In the genomic region with DNA sequence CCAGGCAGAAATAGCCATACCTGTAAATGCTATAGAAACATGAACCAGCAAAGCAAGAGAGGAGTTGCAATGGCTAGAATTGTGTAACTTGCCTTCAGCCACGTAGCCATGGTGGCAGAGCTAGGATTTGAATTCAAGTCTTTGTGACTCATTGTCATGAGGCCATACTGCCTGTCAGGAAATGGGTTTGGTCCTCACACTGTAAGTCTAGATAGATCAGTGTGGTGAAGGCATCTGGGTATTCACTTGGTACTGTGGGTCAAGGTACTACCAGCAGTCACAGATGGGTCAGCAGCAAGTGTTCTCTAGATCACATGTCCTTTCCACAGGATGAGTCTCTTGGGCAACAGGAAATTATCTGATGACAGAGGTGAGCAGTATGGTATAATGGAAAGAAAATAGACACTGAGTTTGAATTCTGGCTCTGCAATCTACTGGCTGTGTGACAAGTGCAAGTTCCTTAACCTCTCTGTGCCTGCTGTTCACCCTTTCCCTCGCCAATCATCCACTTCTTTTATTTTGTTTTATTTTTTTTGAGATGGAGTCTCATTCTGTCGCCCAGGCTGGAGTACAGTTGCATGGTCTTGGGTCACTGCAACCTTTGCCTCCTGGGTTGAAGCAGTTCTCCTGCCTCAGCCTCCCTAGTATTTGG, we compare ENCODE assay signal across 17 cellular contexts. TPM values are rescaled to one million over a fixed set of nuclear protein-coding genes. Genes with fewer than 3 reads are reported as not detected.
A peak's percentile ranks its signal among the peaks of the same experiment; 100 is the strongest.
DNase-seq lines count a peak whose midpoint lies in the region; ATAC-seq, FAIRE-seq and TF ChIP-seq lines count a peak whose summit lies in the region.
"Had no signal": no experiment of that assay in that cellular context is flagged by ENCODE, and none has a peak within 500 bp of the region (broad histone marks: within the 10 kb centered on the region; RNA-seq: fewer than 3 reads in every experiment).

No MANE protein-coding gene starts in this region.

- no peak overlapping the region for H3K27ac ChIP-seq in astrocyte (ENCODE audit: low read depth, low read length)
- H3K27ac ChIP-seq in mesenchymal stem cell (ENCODE audit: low read length, poor library complexity, severe bottlenecking) = no peak overlapping the region
- H3K27ac ChIP-seq in substantia nigra (ENCODE audit: low read depth, low read length, poor library complexity, severe bottlenecking) = no peak overlapping the region
- H3K27ac ChIP-seq: 22Rv1, transverse colon had no signal

- no peaks in the 10 kb centered on the region for H3K9me3 Mint-ChIP-seq in astrocyte (ENCODE audit: unreplicated experiment)

- H2BK5ac ChIP-seq in mesenchymal stem cell (ENCODE audit: low read depth, low read length, poor library complexity, severe bottlenecking) = no peak overlapping the region

- no peak overlapping the region for H2BK120ac ChIP-seq in mesenchymal stem cell (ENCODE audit: low read depth, low read length)

- ATAC-seq in GM19452 (IDR thresholded peaks at IDR 0.05; ENCODE audit: unreplicated experiment) (no peak), GM19455 (IDR thresholded peaks at IDR 0.05; ENCODE audit: unreplicated experiment) (no peak)
- ATAC-seq: left cardiac atrium had no signal

- H4K91ac ChIP-seq in mesenchymal stem cell (ENCODE audit: low read length) = no peak overlapping the region

- H3K36me3 Mint-ChIP-seq in astrocyte (ENCODE audit: low read depth, unreplicated experiment) = peaks cover 2% of the 10 kb centered on the region

- peak overlapping the region; percentile 1 to 90 for H2BK12ac ChIP-seq in mesenchymal stem cell (ENCODE audit: low read length in 2 of 2)

- no peaks in the 10 kb centered on the region for H3K79me2 ChIP-seq in astrocyte (ENCODE audit: insufficient read depth, low read length)

- H3K4me1 ChIP-seq in astrocyte (ENCODE audit: insufficient read depth, low read length) = peaks cover 5% of the 10 kb centered on the region
- H3K4me1 ChIP-seq in mesenchymal stem cell (ENCODE audit: control insufficient read depth, insufficient read depth, low read depth, low read length) = peaks cover 1% of the 10 kb centered on the region
- H3K4me1 ChIP-seq: transverse colon had no signal

- no peak overlapping the region for H3K4me3 Mint-ChIP-seq in astrocyte (ENCODE audit: unreplicated experiment)

- no peak overlapping the region for H3K18ac ChIP-seq in mesenchymal stem cell (ENCODE audit: low read depth in 1 of 2, low read length in 2 of 2)

- peak overlapping the region in 1 of 2 experiments; percentile 11 for H3K4ac ChIP-seq in mesenchymal stem cell (ENCODE audit: low read depth in 1 of 2, low read length in 2 of 2)

- no peak overlapping the region for H3K23ac ChIP-seq in mesenchymal stem cell (ENCODE audit: low read length in 2 of 2)

- no peak for TF ChIP-seq CTCF in astrocyte (IDR thresholded peaks at IDR 0.05; ENCODE audit: insufficient read depth, low read depth, low read length)

- no peak overlapping the region for H3K4me3 ChIP-seq in astrocyte (ENCODE audit: insufficient read depth, low read depth, low read length)
- H3K4me3 ChIP-seq in mesenchymal stem cell (ENCODE audit: insufficient read depth in 1 of 2, low read depth in 1 of 2, low read length in 2 of 2) = no peak overlapping the region
- H3K4me3 ChIP-seq: transverse colon had no signal

- H2AK5ac ChIP-seq in mesenchymal stem cell (ENCODE audit: low read length, severe bottlenecking) = no peak overlapping the region

- H3K27me3 ChIP-seq in astrocyte (ENCODE audit: insufficient read depth, low read length) (no peaks in the 10 kb centered on the region), mesenchymal stem cell (ENCODE audit: control insufficient read depth in 1 of 2, insufficient read depth in 1 of 2, low read length in 2 of 2) (no peaks in the 10 kb centered on the region)
- H3K27me3 ChIP-seq: transverse colon had no signal

- peak overlapping the region in 1 of 2 experiments; percentile 71 for H3K14ac ChIP-seq in mesenchymal stem cell (ENCODE audit: low read length in 2 of 2)

- H3K9ac ChIP-seq in astrocyte (ENCODE audit: low read length) = no peak overlapping the region
- H3K9ac ChIP-seq in mesenchymal stem cell (ENCODE audit: low read length) = no peak overlapping the region
- H3K9ac ChIP-seq: SK-N-SH had no signal

- no peaks in the 10 kb centered on the region for H3K27me3 Mint-ChIP-seq in astrocyte (ENCODE audit: low read depth, unreplicated experiment)

- peaks cover 10% of the 10 kb centered on the region for H3K4me1 Mint-ChIP-seq in astrocyte (ENCODE audit: low read depth, unreplicated experiment)

- H2BK15ac ChIP-seq in mesenchymal stem cell (ENCODE audit: low read depth, poor library complexity, severe bottlenecking) = no peak overlapping the region

- no peaks in the 10 kb centered on the region for H3K79me1 ChIP-seq in mesenchymal stem cell (replicated peaks; ENCODE audit: low read length, poor library complexity, severe bottlenecking)

- DNase-seq in NK-92 treated with Interleukin-12 subunit alpha and Interleukin-12 subunit beta, amount 100 ng/mL, for 24 hours (lab: John Stamatoyannopoulos, UW) = peak; percentile 43
- no peak for DNase-seq in NK-92 (lab: John Stamatoyannopoulos, UW; ENCODE audit: unreplicated experiment)
- peak; percentile 64 for DNase-seq in MV-4-11 (lab: John Stamatoyannopoulos, UW)
- DNase-seq in astrocyte (ENCODE audit: low read depth) = no peak
- peak; percentile 36 for DNase-seq in mesenchymal stem cell
- no peak for DNase-seq in substantia nigra (lab: John Stamatoyannopoulos, UW)
- DNase-seq: activated CD4-positive, CD25-positive, alpha-beta regulatory T cell treated with anti-CD3 and anti-CD28 coated beads, Interleukin-2, amount 50 U/mL, for 72 hours; Calu3; left cardiac atrium; NCI-H1417; NCI-H526 treated with DMSO at 0.1 percent for 48 hours; SK-N-SH; small intestine; transverse colon had no signal

- H3K9me3 ChIP-seq in astrocyte (ENCODE audit: insufficient read depth, low read depth, low read length) = no peaks in the 10 kb centered on the region
- no peaks in the 10 kb centered on the region for H3K9me3 ChIP-seq in mesenchymal stem cell (ENCODE audit: control insufficient read depth, low read length)
- H3K9me3 ChIP-seq: SK-N-SH, transverse colon had no signal

- FAIRE-seq in astrocyte (lab: Jason Lieb, UNC) = peak; percentile 29
- FAIRE-seq: small intestine had no signal

- H3K4me2 ChIP-seq in astrocyte (ENCODE audit: low read length) (no peak overlapping the region), mesenchymal stem cell (ENCODE audit: low read length, poor library complexity, severe bottlenecking) (no peak overlapping the region)
- H3K4me2 ChIP-seq: SK-N-SH had no signal

- H2AFZ ChIP-seq in astrocyte (ENCODE audit: low read depth, low read length) (no peak overlapping the region), mesenchymal stem cell (ENCODE audit: low read depth, low read length) (no peak overlapping the region)

- no peak overlapping the region for H3K27ac Mint-ChIP-seq in astrocyte (ENCODE audit: unreplicated experiment)

- H4K8ac ChIP-seq in mesenchymal stem cell (ENCODE audit: low read length) = no peak overlapping the region

- no peaks in the 10 kb centered on the region for H3K36me3 ChIP-seq in astrocyte (ENCODE audit: insufficient read depth, low read length)
- no peaks in the 10 kb centered on the region for H3K36me3 ChIP-seq in mesenchymal stem cell (ENCODE audit: control insufficient read depth in 1 of 2, insufficient read depth in 2 of 2, low read depth in 1 of 2, low read length in 2 of 2)

- 96% methylated on average over 2 of the region's 3 CpGs for WGBS in mesenchymal stem cell

- H4K20me1 ChIP-seq in astrocyte (ENCODE audit: insufficient read depth, low read length) = no peaks in the 10 kb centered on the region

RNA-seq across cellular contexts. Expression of a gene that starts 36.9 kb away (rescaled TPM):
- total RNA-seq in astrocyte = 6.8 and 8.3 TPM in 2 replicates
- polyA plus RNA-seq in mesenchymal stem cell (2013, experiment 1 of 2) = 3.1 TPM
- 2.7 TPM for polyA plus RNA-seq in mesenchymal stem cell (2013, experiment 2 of 2)

Comparison
In these comparisons a context has a peak if more than half of its experiments do, and no peak if none do; other contexts are left out.
1. DNase-seq: peak in NK-92 treated with Interleukin-12 subunit alpha and Interleukin-12 subunit beta, amount 100 ng/mL, for 24 hours (single experiment), MV-4-11 (single experiment) and mesenchymal stem cell (single experiment); none in NK-92 (single experiment), astrocyte (single experiment) and substantia nigra (0 of 49).